Comparison of ENCODE assay signal across 15 cellular contexts in the genomic region with DNA sequence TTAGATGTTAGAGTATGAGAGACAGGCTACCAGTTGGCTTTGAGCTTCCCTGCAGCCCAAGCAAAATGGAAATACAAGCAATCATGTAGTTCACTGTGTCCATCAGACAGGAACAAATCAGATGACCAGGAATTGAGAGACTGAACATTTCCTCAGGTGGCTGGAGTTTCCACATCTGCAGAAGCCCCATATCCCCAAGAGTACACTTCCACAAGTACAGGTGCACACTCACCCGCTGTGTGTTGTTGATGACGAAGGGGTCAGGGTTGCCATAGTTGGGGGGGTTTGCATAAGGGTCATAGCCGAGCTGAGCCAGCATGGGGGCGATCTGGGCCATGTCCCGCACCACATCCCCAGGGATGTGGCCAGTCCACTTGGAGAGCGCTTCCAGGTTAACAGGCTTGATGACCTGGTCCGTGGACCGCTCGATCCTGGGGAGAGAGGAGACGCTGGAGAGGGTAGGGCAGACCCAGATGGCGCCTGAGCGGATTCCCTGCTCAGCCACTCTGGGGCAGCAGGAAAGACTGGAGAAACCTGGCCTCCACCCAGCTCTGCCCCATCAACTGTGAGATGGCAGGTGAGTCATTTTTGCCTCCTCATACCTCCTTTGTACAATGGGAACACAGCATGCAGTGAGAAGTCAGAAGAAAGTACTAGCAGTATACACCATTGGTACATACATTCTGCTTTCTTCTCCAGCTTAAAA. TPM values are rescaled to one million over a fixed set of nuclear protein-coding genes. Genes with fewer than 3 reads are reported as not detected.
A peak's percentile ranks its signal among the peaks of the same experiment; 100 is the strongest.
DNase-seq lines count a peak whose midpoint lies in the region; ATAC-seq, FAIRE-seq and TF ChIP-seq lines count a peak whose summit lies in the region.
"Had no signal": no experiment of that assay in that cellular context is flagged by ENCODE, and none has a peak within 500 bp of the region (broad histone marks: within the 10 kb centered on the region; RNA-seq: fewer than 3 reads in every experiment).

No MANE protein-coding gene starts in this region.

- H3K36me3 Mint-ChIP-seq in stimulated activated naive CD8-positive, alpha-beta T cell treated with anti-CD3 and anti-CD28 coated beads, Interleukin-15, Interleukin-2, amounts not matched to agents 100 ng/mL and 50 ng/mL, for 24 hours (ENCODE audit: low read depth): peaks cover 65% of the 10 kb centered on the region
- H3K36me3 Mint-ChIP-seq in activated CD8-positive, alpha-beta T cell treated with anti-CD3 and anti-CD28 coated beads for 36 hours (ENCODE audit: low read depth): peaks cover 42% of the 10 kb centered on the region

- no peak for ATAC-seq in stimulated activated naive CD8-positive, alpha-beta T cell treated with anti-CD3 and anti-CD28 coated beads, Interleukin-15, Interleukin-2, amounts not matched to agents 100 U/mL and 50 U/mL, for 24 hours
- ATAC-seq in activated CD8-positive, alpha-beta T cell treated with anti-CD3 and anti-CD28 coated beads for 36 hours: no peak

- dilution Hi-C loops in keratinocyte (cut with MboI; ENCODE audit: extremely low pct_ligation_motif_present, low sequenced_read_pairs): no loop called here

- no peaks in the 10 kb centered on the region for H3K79me2 ChIP-seq in keratinocyte (ENCODE audit: control insufficient read depth, insufficient read depth, low read length)

- H3K9me3 Mint-ChIP-seq in stimulated activated naive CD8-positive, alpha-beta T cell treated with anti-CD3 and anti-CD28 coated beads, Interleukin-15, Interleukin-2, amounts not matched to agents 100 ng/mL and 50 ng/mL, for 24 hours: no peaks in the 10 kb centered on the region
- no peaks in the 10 kb centered on the region for H3K9me3 Mint-ChIP-seq in activated CD8-positive, alpha-beta T cell treated with anti-CD3 and anti-CD28 coated beads for 36 hours

- H3K27me3 ChIP-seq in keratinocyte (ENCODE audit: control insufficient read depth, extremely low read depth, insufficient read depth, low read length) (no peaks in the 10 kb centered on the region), testis (no peaks in the 10 kb centered on the region)
- H3K27me3 ChIP-seq: SJCRH30 had no signal

- H3K9me3 ChIP-seq in keratinocyte (ENCODE audit: control insufficient read depth, low read depth, low read length): no peaks in the 10 kb centered on the region
- H3K9me3 ChIP-seq in testis: no peaks in the 10 kb centered on the region
- H3K9me3 ChIP-seq: SJCRH30 had no signal

- no peaks in the 10 kb centered on the region for H3K27me3 Mint-ChIP-seq in stimulated activated naive CD8-positive, alpha-beta T cell treated with anti-CD3 and anti-CD28 coated beads, Interleukin-15, Interleukin-2, amounts not matched to agents 100 ng/mL and 50 ng/mL, for 24 hours
- H3K27me3 Mint-ChIP-seq in activated CD8-positive, alpha-beta T cell treated with anti-CD3 and anti-CD28 coated beads for 36 hours: no peaks in the 10 kb centered on the region

- WGBS in testis, 2 donors: 80 to 93% methylated on average over 1 to 12 of the region's 12 CpGs

- no peak overlapping the region for H3K4me3 Mint-ChIP-seq in stimulated activated naive CD8-positive, alpha-beta T cell treated with anti-CD3 and anti-CD28 coated beads, Interleukin-15, Interleukin-2, amounts not matched to agents 100 ng/mL and 50 ng/mL, for 24 hours
- no peak overlapping the region for H3K4me3 Mint-ChIP-seq in activated CD8-positive, alpha-beta T cell treated with anti-CD3 and anti-CD28 coated beads for 36 hours

- CTCF ChIA-PET in activated CD8-positive, alpha-beta T cell treated with anti-CD3 and anti-CD28 coated beads for 36 hours (lab: Charles Lee): interaction anchor here (1.7 kb wide), 1 partner anchor 10 kb away, joined by 7 read pairs; no protein-coding TSS in a partner anchor

- no peaks in the 10 kb centered on the region for H4K20me1 ChIP-seq in keratinocyte (ENCODE audit: control insufficient read depth, extremely low read depth, insufficient read depth, low read length)

- H3K4me3 ChIP-seq in keratinocyte (ENCODE audit: control insufficient read depth in 2 of 3, extremely low read depth in 1 of 3, insufficient read depth in 2 of 3, low read depth in 1 of 3, low read length in 3 of 3) (no peak overlapping the region), testis (no peak overlapping the region)
- H3K4me3 ChIP-seq: SJCRH30 had no signal

- no peak overlapping the region for H3K4me2 ChIP-seq in keratinocyte (ENCODE audit: control insufficient read depth, extremely low read depth, insufficient read depth, low read depth, low read length)

- H3K36me3 ChIP-seq in keratinocyte (ENCODE audit: control insufficient read depth in 2 of 2, extremely low read depth in 1 of 2, insufficient read depth in 2 of 2, low read length in 2 of 2): peaks cover 10 to 14% of the 10 kb centered on the region in 2 experiments
- no peaks in the 10 kb centered on the region for H3K36me3 ChIP-seq in testis (ENCODE audit: low read depth, missing control alignments)

- peak; percentile 76 for FAIRE-seq in keratinocyte (lab: Jason Lieb, UNC)

- no peak for TF ChIP-seq CTCF in activated CD8-positive, alpha-beta T cell treated with anti-CD3 and anti-CD28 coated beads for 36 hours (IDR thresholded peaks at IDR 0.05)
- peak in 1 of 3 experiments; percentile 6 for TF ChIP-seq CTCF in keratinocyte (optimal IDR thresholded peaks at IDR 0.05 in 1 of 3, IDR thresholded peaks at IDR 0.05 in 1 of 3, conservative IDR thresholded peaks at IDR 0.05 in 1 of 3; ENCODE audit: extremely low read depth in 1 of 3, insufficient read depth in 2 of 3, low read length in 3 of 3)
- no peak for TF ChIP-seq CTCF in testis (IDR thresholded peaks at IDR 0.05)

- no peak for DNase-seq in stimulated activated naive CD8-positive, alpha-beta T cell treated with anti-CD3 and anti-CD28 coated beads, Interleukin-15, Interleukin-2, amounts not matched to agents 100 U/mL and 50 U/mL, for 24 hours
- DNase-seq in activated CD8-positive, alpha-beta T cell treated with anti-CD3 and anti-CD28 coated beads for 36 hours: no peak
- DNase-seq in keratinocyte (ENCODE audit: low read depth, low spot score) (no peak), cortex of kidney (lab: John Stamatoyannopoulos, UW) (no peak), DMS 273 (lab: John Stamatoyannopoulos, UW; ENCODE audit: unreplicated experiment) (no peak), NCI-H2196 treated with DMSO at 0.1 percent for 48 hours (lab: John Stamatoyannopoulos, UW; ENCODE audit: unreplicated experiment) (no peak), testis (no peak)
- DNase-seq: activated CD4-positive, alpha-beta T cell treated with anti-CD3 and anti-CD28 coated beads, Interleukin-2, amount 50 U/mL, for 4 hours; activated effector memory CD4-positive, alpha-beta T cell treated with Interleukin-2 at 50 U/mL for 16 hours; midbrain; NCI-H1417; NCI-H345; SJCRH30; stimulated activated CD4-positive, alpha-beta T cell treated with anti-CD3 and anti-CD28 coated beads, Interleukin-4, amount 100 ng/mL, for 4 hours had no signal

- intact Hi-C loops in activated CD8-positive, alpha-beta T cell treated with anti-CD3 and anti-CD28 coated beads for 36 hours (cut with micrococcal nuclease): no loop called here
- intact Hi-C loops in testis (cut with DNase I; ENCODE audit: low total_unique reads): no loop called here

- H3K9me1 ChIP-seq in keratinocyte (ENCODE audit: control insufficient read depth, extremely low read depth, insufficient read depth, low read length): no peaks in the 10 kb centered on the region

- POLR2A ChIA-PET in activated CD8-positive, alpha-beta T cell treated with anti-CD3 and anti-CD28 coated beads for 36 hours (lab: Charles Lee): interaction anchor here (0.7 to 1.5 kb wide), 6 partner anchors 8 to 44 kb away, joined by 3 to 6 read pairs (median 3); no protein-coding TSS in a partner anchor

- peaks cover 51% of the 10 kb centered on the region for H3K4me1 Mint-ChIP-seq in stimulated activated naive CD8-positive, alpha-beta T cell treated with anti-CD3 and anti-CD28 coated beads, Interleukin-15, Interleukin-2, amounts not matched to agents 100 ng/mL and 50 ng/mL, for 24 hours (ENCODE audit: low read depth)
- H3K4me1 Mint-ChIP-seq in activated CD8-positive, alpha-beta T cell treated with anti-CD3 and anti-CD28 coated beads for 36 hours (ENCODE audit: low read depth): peaks cover 43% of the 10 kb centered on the region

- H3K4me1 ChIP-seq in keratinocyte (ENCODE audit: control insufficient read depth, extremely low read depth, insufficient read depth, low read length) (peaks cover 14% of the 10 kb centered on the region), testis (no peaks in the 10 kb centered on the region)
- H3K4me1 ChIP-seq: SJCRH30 had no signal

- no peak for TF ChIP-seq POLR2A in testis (IDR thresholded peaks at IDR 0.05)

- H3K9ac ChIP-seq in keratinocyte (ENCODE audit: control insufficient read depth, extremely low read depth, insufficient read depth, low read length): no peak overlapping the region

- H3K27ac Mint-ChIP-seq in stimulated activated naive CD8-positive, alpha-beta T cell treated with anti-CD3 and anti-CD28 coated beads, Interleukin-15, Interleukin-2, amounts not matched to agents 100 ng/mL and 50 ng/mL, for 24 hours: peak overlapping the region; percentile 52
- peak overlapping the region; percentile 79 for H3K27ac Mint-ChIP-seq in activated CD8-positive, alpha-beta T cell treated with anti-CD3 and anti-CD28 coated beads for 36 hours

- H3K27ac ChIP-seq in keratinocyte (ENCODE audit: control insufficient read depth, insufficient read depth, low read length) (no peak overlapping the region), testis (no peak overlapping the region)
- H3K27ac ChIP-seq: SJCRH30 had no signal

- H2AFZ ChIP-seq in keratinocyte (ENCODE audit: control insufficient read depth, low read length): no peak overlapping the region

RNA-seq across cellular contexts. Expression of gene TFIP11, which starts 23.9 kb away (rescaled TPM):
- total RNA-seq in activated CD8-positive, alpha-beta T cell treated with anti-CD3 and anti-CD28 coated beads for 36 hours: 10 to 100 TPM; 37.4 to 37.8 TPM
- polyA plus RNA-seq in keratinocyte: 25.7 to 30.3 TPM (median 28.6 TPM) in 3 replicates
- polyA plus RNA-seq in keratinocyte (2011; ENCODE audit: low read depth): 26.2 TPM
- polyA plus RNA-seq in keratinocyte (2011; cell fraction: cytosol; rRNA removed): 18.3 and 19.1 TPM in 2 replicates
- 40.4 and 47.8 TPM in 2 replicates for polyA plus RNA-seq in keratinocyte (2011; cell fraction: nucleus; rRNA removed)
- polyA plus RNA-seq in keratinocyte (2012; ENCODE audit: low replicate concordance): 18.9 and 25.1 TPM in 2 replicates
- 33.6 to 59.6 TPM (median 36.2 TPM) in 3 replicates for polyA minus RNA-seq in keratinocyte
- 39.5 TPM for polyA minus RNA-seq in keratinocyte (2011; cell fraction: cytosol; rRNA and poly(A)+ RNA removed)
- 23.4 and 26.6 TPM in 2 replicates for polyA minus RNA-seq in keratinocyte (2011; cell fraction: nucleus; rRNA and poly(A)+ RNA removed)
- 10 to 100 TPM; 44.3 to 51.3 TPM for total RNA-seq in testis
- polyA plus RNA-seq in testis (ENCODE audit: insufficient read depth, low read depth, low replicate concordance): 100 TPM

RNA-seq across cellular contexts. Expression of gene SRRD, which starts 52.5 kb away (rescaled TPM):
- total RNA-seq in activated CD8-positive, alpha-beta T cell treated with anti-CD3 and anti-CD28 coated beads for 36 hours: 10 to 100 TPM; 24.8 to 26.3 TPM
- polyA plus RNA-seq in keratinocyte: 30.2 to 45.0 TPM (median 33.0 TPM) in 3 replicates
- polyA plus RNA-seq in keratinocyte (2011; ENCODE audit: low read depth): 38.3 TPM
- polyA plus RNA-seq in keratinocyte (2011; cell fraction: cytosol; rRNA removed): 31.4 and 54.5 TPM in 2 replicates
- 19.2 and 23.8 TPM in 2 replicates for polyA plus RNA-seq in keratinocyte (2011; cell fraction: nucleus; rRNA removed)
- polyA plus RNA-seq in keratinocyte (2012; ENCODE audit: low replicate concordance): 17.3 and 20.6 TPM in 2 replicates
- 9.2 to 21.2 TPM (median 20.3 TPM) in 3 replicates for polyA minus RNA-seq in keratinocyte
- 6.5 TPM for polyA minus RNA-seq in keratinocyte (2011; cell fraction: cytosol; rRNA and poly(A)+ RNA removed)
- 3.2 and 8.7 TPM in 2 replicates for polyA minus RNA-seq in keratinocyte (2011; cell fraction: nucleus; rRNA and poly(A)+ RNA removed)
- total RNA-seq in testis: 10 to 100 TPM; 22.7 to 27.2 TPM
- 37.9 TPM for polyA plus RNA-seq in testis (ENCODE audit: insufficient read depth, low read depth, low replicate concordance)

RNA-seq across cellular contexts. Expression of gene HPS4, which starts 52.6 kb away (rescaled TPM):
- 10 to 100 TPM; 51.8 to 53.5 TPM for total RNA-seq in activated CD8-positive, alpha-beta T cell treated with anti-CD3 and anti-CD28 coated beads for 36 hours
- polyA plus RNA-seq in keratinocyte (15.3 to 21.5 TPM (median 21.3 TPM) in 3 replicates), testis (ENCODE audit: insufficient read depth, low read depth, low replicate concordance) (68.8 TPM)
- 16.5 TPM for polyA plus RNA-seq in keratinocyte (2011; ENCODE audit: low read depth)
- polyA plus RNA-seq in keratinocyte (2011; cell fraction: cytosol; rRNA removed): 16.2 and 18.5 TPM in 2 replicates
- polyA plus RNA-seq in keratinocyte (2011; cell fraction: nucleus; rRNA removed): 49.8 and 53.8 TPM in 2 replicates
- polyA plus RNA-seq in keratinocyte (2012; ENCODE audit: low replicate concordance): 15.7 and 19.2 TPM in 2 replicates
- polyA minus RNA-seq in keratinocyte: 15.9 to 45.2 TPM (median 27.2 TPM) in 3 replicates
- polyA minus RNA-seq in keratinocyte (2011; cell fraction: cytosol; rRNA and poly(A)+ RNA removed): 21.3 TPM
- polyA minus RNA-seq in keratinocyte (2011; cell fraction: nucleus; rRNA and poly(A)+ RNA removed): 23.3 and 29.4 TPM in 2 replicates
- total RNA-seq in testis: 100 to 1,000 TPM; 103 to 110 TPM

RNA-seq across cellular contexts. Expression of gene TPST2, which starts 53.7 kb away (rescaled TPM):
- total RNA-seq in activated CD8-positive, alpha-beta T cell treated with anti-CD3 and anti-CD28 coated beads for 36 hours: 10 to 100 TPM; 30.7 to 33.6 TPM
- polyA plus RNA-seq in keratinocyte (22.4 to 40.0 TPM (median 22.7 TPM) in 3 replicates), testis (ENCODE audit: insufficient read depth, low read depth, low replicate concordance) (32.8 TPM)
- 8.1 TPM for polyA plus RNA-seq in keratinocyte (2011; ENCODE audit: low read depth)
- 31.0 and 37.2 TPM in 2 replicates for polyA plus RNA-seq in keratinocyte (2011; cell fraction: cytosol; rRNA removed)
- 27.4 and 35.4 TPM in 2 replicates for polyA plus RNA-seq in keratinocyte (2011; cell fraction: nucleus; rRNA removed)
- 16.3 and 25.1 TPM in 2 replicates for polyA plus RNA-seq in keratinocyte (2012; ENCODE audit: low replicate concordance)
- 26.3 to 64.8 TPM (median 44.6 TPM) in 3 replicates for polyA minus RNA-seq in keratinocyte
- 61.8 TPM for polyA minus RNA-seq in keratinocyte (2011; cell fraction: cytosol; rRNA and poly(A)+ RNA removed)
- polyA minus RNA-seq in keratinocyte (2011; cell fraction: nucleus; rRNA and poly(A)+ RNA removed): 19.2 and 24.9 TPM in 2 replicates
- 100 to 1,000 TPM; 169 to 218 TPM for total RNA-seq in testis
